In the genomic region with DNA sequence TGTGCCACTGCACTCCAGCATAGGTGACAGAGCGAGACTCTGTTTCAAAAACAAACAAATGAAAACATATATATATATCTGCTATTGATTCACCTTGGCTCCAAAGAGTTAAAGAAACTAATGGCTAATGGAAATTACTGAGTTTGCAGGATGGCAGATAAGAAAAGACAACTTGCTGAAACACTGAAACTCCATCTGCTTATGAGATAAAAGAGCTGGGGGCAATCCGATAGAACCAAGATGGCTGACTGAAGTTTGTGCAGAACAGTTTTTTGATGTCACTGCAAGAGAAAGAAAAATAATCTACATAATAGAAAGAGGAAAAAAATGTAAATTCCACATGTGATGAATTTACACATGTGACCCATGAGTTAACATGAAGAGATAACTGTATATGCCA, we compare ENCODE assay signal across 1 cellular context.
TF ChIP-seq lines count a peak whose summit lies in the region.

No MANE protein-coding gene starts in this region.

TF ChIP-seq in K562, 482 proteins besides CTCF, POLR2A, EP300 and RAD21 (continued from another document):
- TF ChIP-seq, protein P1, sequence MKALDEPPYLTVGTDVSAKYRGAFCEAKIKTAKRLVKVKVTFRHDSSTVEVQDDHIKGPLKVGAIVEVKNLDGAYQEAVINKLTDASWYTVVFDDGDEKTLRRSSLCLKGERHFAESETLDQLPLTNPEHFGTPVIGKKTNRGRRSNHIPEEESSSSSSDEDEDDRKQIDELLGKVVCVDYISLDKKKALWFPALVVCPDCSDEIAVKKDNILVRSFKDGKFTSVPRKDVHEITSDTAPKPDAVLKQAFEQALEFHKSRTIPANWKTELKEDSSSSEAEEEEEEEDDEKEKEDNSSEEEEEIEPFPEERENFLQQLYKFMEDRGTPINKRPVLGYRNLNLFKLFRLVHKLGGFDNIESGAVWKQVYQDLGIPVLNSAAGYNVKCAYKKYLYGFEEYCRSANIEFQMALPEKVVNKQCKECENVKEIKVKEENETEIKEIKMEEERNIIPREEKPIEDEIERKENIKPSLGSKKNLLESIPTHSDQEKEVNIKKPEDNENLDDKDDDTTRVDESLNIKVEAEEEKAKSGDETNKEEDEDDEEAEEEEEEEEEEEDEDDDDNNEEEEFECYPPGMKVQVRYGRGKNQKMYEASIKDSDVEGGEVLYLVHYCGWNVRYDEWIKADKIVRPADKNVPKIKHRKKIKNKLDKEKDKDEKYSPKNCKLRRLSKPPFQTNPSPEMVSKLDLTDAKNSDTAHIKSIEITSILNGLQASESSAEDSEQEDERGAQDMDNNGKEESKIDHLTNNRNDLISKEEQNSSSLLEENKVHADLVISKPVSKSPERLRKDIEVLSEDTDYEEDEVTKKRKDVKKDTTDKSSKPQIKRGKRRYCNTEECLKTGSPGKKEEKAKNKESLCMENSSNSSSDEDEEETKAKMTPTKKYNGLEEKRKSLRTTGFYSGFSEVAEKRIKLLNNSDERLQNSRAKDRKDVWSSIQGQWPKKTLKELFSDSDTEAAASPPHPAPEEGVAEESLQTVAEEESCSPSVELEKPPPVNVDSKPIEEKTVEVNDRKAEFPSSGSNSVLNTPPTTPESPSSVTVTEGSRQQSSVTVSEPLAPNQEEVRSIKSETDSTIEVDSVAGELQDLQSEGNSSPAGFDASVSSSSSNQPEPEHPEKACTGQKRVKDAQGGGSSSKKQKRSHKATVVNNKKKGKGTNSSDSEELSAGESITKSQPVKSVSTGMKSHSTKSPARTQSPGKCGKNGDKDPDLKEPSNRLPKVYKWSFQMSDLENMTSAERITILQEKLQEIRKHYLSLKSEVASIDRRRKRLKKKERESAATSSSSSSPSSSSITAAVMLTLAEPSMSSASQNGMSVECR (CRISPR knock-in tag; IDR thresholded peaks at IDR 0.05), result no peak
- peak; percentile 56 for TF ChIP-seq NCOR1 (IDR thresholded peaks at IDR 0.05)
- peak; percentile 24; the same call in 1 of the 2 replicates for TF ChIP-seq STAT5A (IDR thresholded peaks at IDR 0.05; ENCODE audit: borderline replicate concordance, low read length)
